8 cellular contexts compared by ENCODE assay signal in the genomic region with DNA sequence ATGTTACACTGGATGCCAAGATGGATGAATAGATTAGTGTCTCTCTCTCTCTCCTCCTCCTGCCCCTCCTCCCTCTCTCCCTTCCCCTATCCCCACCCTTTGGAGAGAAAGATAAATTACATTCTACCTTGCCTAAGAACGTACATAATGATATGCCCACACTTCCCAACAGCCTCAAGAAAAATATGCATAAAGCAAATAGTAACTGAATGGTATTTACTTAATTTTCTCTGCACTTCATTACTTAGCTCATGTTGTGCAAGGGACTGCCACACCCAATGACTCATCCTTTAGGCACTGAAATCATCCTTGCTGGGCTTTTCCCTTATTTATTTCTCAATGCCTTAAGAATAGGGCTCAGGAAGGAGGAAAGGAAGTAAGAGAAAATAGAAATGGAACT.
DNase-seq lines count a peak whose midpoint lies in the region; ATAC-seq and TF ChIP-seq lines count a peak whose summit lies in the region.

No MANE protein-coding gene starts in this region.

- intact Hi-C loops in dendritic cell treated with granulocyte-macrophage colony-stimulating factor and Interleukin-4, amounts not matched to agents 40 ng/mL and 50 ng/mL, for 4 days (cut with micrococcal nuclease) = loop anchor here (2.0 kb wide), 1 partner anchor 78 kb away; no protein-coding TSS in a partner anchor
- intact Hi-C loops in posterior cingulate gyrus (cut with DNase I) = no loop called here

- no peaks in the 10 kb centered on the region for H3K9me3 Mint-ChIP-seq in dendritic cell treated with granulocyte-macrophage colony-stimulating factor and Interleukin-4, amounts not matched to agents 40 ng/mL and 50 ng/mL, for 4 days

- H3K9me3 ChIP-seq in HAP-1 = no peaks in the 10 kb centered on the region

- H3K27ac Mint-ChIP-seq in dendritic cell treated with granulocyte-macrophage colony-stimulating factor and Interleukin-4, amounts not matched to agents 40 ng/mL and 50 ng/mL, for 4 days = peak overlapping the region; percentile 78

- H3K27me3 ChIP-seq in BJ (ENCODE audit: control insufficient read depth, insufficient read depth, low read length) (no peaks in the 10 kb centered on the region), HAP-1 (ENCODE audit: low read depth) (no peaks in the 10 kb centered on the region)

- H3K4me3 Mint-ChIP-seq in dendritic cell treated with granulocyte-macrophage colony-stimulating factor and Interleukin-4, amounts not matched to agents 40 ng/mL and 50 ng/mL, for 4 days = no peak overlapping the region

- DNase-seq in BJ (ENCODE audit: low read depth) = peak; percentile 93
- peak; percentile 89 for DNase-seq in NCI-H226
- DNase-seq in myocyte (ENCODE audit: low read depth) = peak; percentile 79
- no peak for DNase-seq in posterior cingulate gyrus
- DNase-seq in HAP-1 (ENCODE audit: low spot score in 2 of 2) = no peak

- TF ChIP-seq CTCF in BJ (IDR thresholded peaks at IDR 0.05; ENCODE audit: insufficient read depth, low read depth, low read length) = no peak

- POLR2A ChIA-PET in BJ (lab: Charles Lee) = interaction anchor here (0.6 kb wide), 1 partner anchor 734 kb away, joined by 3 read pairs; no protein-coding TSS in a partner anchor

- peaks cover 50% of the 10 kb centered on the region for H3K4me1 Mint-ChIP-seq in dendritic cell treated with granulocyte-macrophage colony-stimulating factor and Interleukin-4, amounts not matched to agents 40 ng/mL and 50 ng/mL, for 4 days (ENCODE audit: low read depth)

- H3K4me3 ChIP-seq in BJ (ENCODE audit: low read depth, low read length) (no peak overlapping the region), HAP-1 (no peak overlapping the region)

- CTCF ChIA-PET in BJ (lab: Yijun Ruan, JAX) = no interaction called here

- no peak for ATAC-seq in HG03520 (IDR thresholded peaks at IDR 0.05; ENCODE audit: unreplicated experiment)
- no peak for ATAC-seq in HG02870 (IDR thresholded peaks at IDR 0.05; ENCODE audit: unreplicated experiment)

- H3K36me3 ChIP-seq in BJ (ENCODE audit: control insufficient read depth, insufficient read depth, low read length) = no peaks in the 10 kb centered on the region
- H3K36me3 ChIP-seq in HAP-1 (replicated peaks) = no peaks in the 10 kb centered on the region

- H3K36me3 Mint-ChIP-seq in dendritic cell treated with granulocyte-macrophage colony-stimulating factor and Interleukin-4, amounts not matched to agents 40 ng/mL and 50 ng/mL, for 4 days (ENCODE audit: low read depth) = no peaks in the 10 kb centered on the region

- in situ Hi-C loops in HAP-1 (cut with MboI; ENCODE audit: low sequenced_read_pairs) = no loop called here

- H3K27me3 Mint-ChIP-seq in dendritic cell treated with granulocyte-macrophage colony-stimulating factor and Interleukin-4, amounts not matched to agents 40 ng/mL and 50 ng/mL, for 4 days = peaks cover 11% of the 10 kb centered on the region

- H3K4me1 ChIP-seq in HAP-1 = no peaks in the 10 kb centered on the region

Comparison
In these comparisons a context has a peak if more than half of its experiments do, and no peak if none do; other contexts are left out.
1. DNase-seq: peak in BJ (single experiment), NCI-H226 (single experiment) and myocyte (single experiment); none in posterior cingulate gyrus (0 of 10) and HAP-1 (0 of 2).